Comparison of ENCODE assay signal across 17 cellular contexts in genomic region chr12:125346361-125346760, GRCh38.
DNase-seq lines count a peak whose midpoint lies in the region; ATAC-seq and TF ChIP-seq lines count a peak whose summit lies in the region.
"Had no signal": no experiment of that assay in that cellular context is flagged by ENCODE, and none has a peak within 500 bp of the region (broad histone marks: within the 10 kb centered on the region; RNA-seq: fewer than 3 reads in every experiment).

No MANE protein-coding gene starts in this region.

- no peak overlapping the region for H3K27ac ChIP-seq in endodermal cell (ENCODE audit: low read depth, low read length)
- H3K27ac ChIP-seq: 22Rv1, colonic mucosa, neutrophil, SJCRH30, upper lobe of right lung had no signal

- H3K9me3 ChIP-seq in endodermal cell (ENCODE audit: control insufficient read depth, low read length) (peaks cover 7% of the 10 kb centered on the region), mucosa of descending colon (no peaks in the 10 kb centered on the region)
- H3K9me3 ChIP-seq: colonic mucosa, neutrophil, SJCRH30, upper lobe of right lung had no signal

- peaks cover 13% of the 10 kb centered on the region for H3K4me1 ChIP-seq in endodermal cell (ENCODE audit: control insufficient read depth, insufficient read depth, low read length)
- H3K4me1 ChIP-seq in mucosa of descending colon (ENCODE audit: low read depth), result peaks cover 7% of the 10 kb centered on the region
- H3K4me1 ChIP-seq: SJCRH30, upper lobe of right lung had no signal

- peak; percentile 9 for DNase-seq in DMS53 (lab: John Stamatoyannopoulos, UW)
- no peak for DNase-seq in DMS53 treated with DMSO at 0.1 percent for 48 hours (lab: John Stamatoyannopoulos, UW; ENCODE audit: unreplicated experiment)
- DNase-seq in NCI-H2029 treated with DMSO at 0.1 percent for 48 hours (lab: John Stamatoyannopoulos, UW), result peak; percentile 12
- peak; percentile 58 for DNase-seq in endodermal cell
- no peak for DNase-seq in mucosa of descending colon
- no peak for DNase-seq in stimulated activated effector memory CD8-positive, alpha-beta T cell treated with anti-CD3 and anti-CD28 coated beads, Interleukin-12 subunit alpha, Interleukin-12 subunit beta, amount 100 ng/mL, for 72 hours (ENCODE audit: low spot score in 2 of 2)
- no peak for DNase-seq in activated CD4-positive, CD25-positive, alpha-beta regulatory T cell treated with anti-CD3 and anti-CD28 coated beads, Interleukin-2, amount 50 U/mL, for 72 hours
- DNase-seq: activated CD4-positive, CD25-positive, alpha-beta regulatory T cell; activated T-cell treated with anti-CD3 and anti-CD28 coated beads for 4 hours; colonic mucosa; COR-L47; left cardiac atrium; SJCRH30; upper lobe of right lung had no signal

- peak; percentile 55 for TF ChIP-seq CTCF in endodermal cell (conservative IDR thresholded peaks at IDR 0.05)
- TF ChIP-seq CTCF in mucosa of descending colon (IDR thresholded peaks at IDR 0.05), result no peak

- peak; percentile 35 for ATAC-seq in mucosa of descending colon
- no peak for ATAC-seq in GM21576 (IDR thresholded peaks at IDR 0.05; ENCODE audit: unreplicated experiment)
- ATAC-seq in stimulated activated effector memory CD8-positive, alpha-beta T cell treated with anti-CD3 and anti-CD28 coated beads, Interleukin-12 subunit alpha, Interleukin-12 subunit beta, amount 100 ng/mL, for 72 hours, result no peak
- ATAC-seq: left cardiac atrium, upper lobe of right lung had no signal

- H3K27me3 ChIP-seq in endodermal cell (ENCODE audit: control insufficient read depth, insufficient read depth, low read length, poor library complexity, severe bottlenecking), result no peaks in the 10 kb centered on the region
- H3K27me3 ChIP-seq: colonic mucosa, SJCRH30 had no signal

- H3K36me3 ChIP-seq in endodermal cell (ENCODE audit: control insufficient read depth, insufficient read depth, low read length) (no peaks in the 10 kb centered on the region), mucosa of descending colon (ENCODE audit: low read depth) (no peaks in the 10 kb centered on the region)
- H3K36me3 ChIP-seq: colonic mucosa, neutrophil, SJCRH30, upper lobe of right lung had no signal

- no peak overlapping the region for H3K9ac ChIP-seq in endodermal cell (ENCODE audit: extremely low read depth, low read length, poor library complexity, severe bottlenecking)

- no peak overlapping the region for H3K4me3 Mint-ChIP-seq in endodermal cell
- H3K4me3 Mint-ChIP-seq in stimulated activated effector memory CD8-positive, alpha-beta T cell treated with anti-CD3 and anti-CD28 coated beads, Interleukin-12 subunit alpha, Interleukin-12 subunit beta, amount 100 ng/mL, for 72 hours, result no peak overlapping the region

- WGBS in endodermal cell (ENCODE audit: insufficient coverage in 1 of 2, insufficient read length in 1 of 2), 2 experiments, result 60 to 63% methylated on average over 2 to 4 of the region's 4 CpGs

- H3K27me3 Mint-ChIP-seq in endodermal cell (ENCODE audit: insufficient read depth), result no peaks in the 10 kb centered on the region

- no peak overlapping the region for H3K4me3 ChIP-seq in endodermal cell (ENCODE audit: low read length)
- H3K4me3 ChIP-seq in mucosa of descending colon, result no peak overlapping the region
- H3K4me3 ChIP-seq: colonic mucosa, SJCRH30, upper lobe of right lung had no signal

- peaks cover 6% of the 10 kb centered on the region for H3K36me3 Mint-ChIP-seq in endodermal cell (ENCODE audit: low read depth)
- peaks cover 6% of the 10 kb centered on the region for H3K36me3 Mint-ChIP-seq in stimulated activated effector memory CD8-positive, alpha-beta T cell treated with anti-CD3 and anti-CD28 coated beads, Interleukin-12 subunit alpha, Interleukin-12 subunit beta, amount 100 ng/mL, for 72 hours

- H3K9me3 Mint-ChIP-seq in endodermal cell, result peaks cover 1% of the 10 kb centered on the region
- no peaks in the 10 kb centered on the region for H3K9me3 Mint-ChIP-seq in stimulated activated effector memory CD8-positive, alpha-beta T cell treated with anti-CD3 and anti-CD28 coated beads, Interleukin-12 subunit alpha, Interleukin-12 subunit beta, amount 100 ng/mL, for 72 hours

- no peak overlapping the region for H3K27ac Mint-ChIP-seq in endodermal cell
- no peak overlapping the region for H3K27ac Mint-ChIP-seq in stimulated activated effector memory CD8-positive, alpha-beta T cell treated with anti-CD3 and anti-CD28 coated beads, Interleukin-12 subunit alpha, Interleukin-12 subunit beta, amount 100 ng/mL, for 72 hours

- intact Hi-C loops in mucosa of descending colon (cut with DNase I, micrococcal nuclease), result no loop called here

- H3K4me1 Mint-ChIP-seq in endodermal cell, result peaks cover 19% of the 10 kb centered on the region
- no peaks in the 10 kb centered on the region for H3K4me1 Mint-ChIP-seq in stimulated activated effector memory CD8-positive, alpha-beta T cell treated with anti-CD3 and anti-CD28 coated beads, Interleukin-12 subunit alpha, Interleukin-12 subunit beta, amount 100 ng/mL, for 72 hours

Comparison
In these comparisons a context has a peak if more than half of its experiments do, and no peak if none do; other contexts are left out.
1. DNase-seq: peak in DMS53 (single experiment), NCI-H2029 treated with DMSO at 0.1 percent for 48 hours (single experiment) and endodermal cell (single experiment); none in DMS53 treated with DMSO at 0.1 percent for 48 hours (single experiment), mucosa of descending colon (0 of 3), stimulated activated effector memory CD8-positive, alpha-beta T cell treated with anti-CD3 and anti-CD28 coated beads, Interleukin-12 subunit alpha, Interleukin-12 subunit beta, amount 100 ng/mL, for 72 hours (0 of 2) and activated CD4-positive, CD25-positive, alpha-beta regulatory T cell treated with anti-CD3 and anti-CD28 coated beads, Interleukin-2, amount 50 U/mL, for 72 hours (single experiment).